In the genomic region with DNA sequence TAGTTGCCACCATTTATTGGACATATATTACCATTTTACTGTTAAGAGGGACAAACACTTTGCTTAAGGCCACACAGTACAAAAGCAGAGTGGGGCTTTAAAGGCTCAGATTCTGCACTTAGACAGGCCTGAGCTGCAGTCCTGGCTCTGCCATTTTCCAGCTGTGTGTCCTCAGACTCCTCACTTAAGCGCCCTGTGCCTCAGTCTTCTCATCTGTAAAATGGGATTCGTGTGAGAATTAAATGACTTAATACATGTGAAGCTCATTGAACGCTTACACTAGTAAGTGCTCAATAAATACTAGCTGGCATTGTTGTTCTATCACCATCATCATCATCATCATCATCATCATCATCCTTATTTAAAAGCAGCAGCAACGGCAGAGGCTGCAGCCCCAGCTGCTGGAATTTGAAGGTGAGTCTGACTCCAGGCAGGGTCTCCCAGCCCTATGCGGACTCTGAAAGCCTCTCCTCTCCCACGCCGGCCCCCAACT, we compare ENCODE assay signal across 2 cellular contexts.
TF ChIP-seq lines count a peak whose summit lies in the region.

No MANE protein-coding gene starts in this region.

TF ChIP-seq in HepG2, 621 proteins besides CTCF, POLR2A, EP300 and RAD21:
- TF ChIP-seq MTA1 (CRISPR knock-in tag; IDR thresholded peaks at IDR 0.05; ENCODE audit: borderline replicate concordance) (no peak), ZNF629 (CRISPR knock-in tag; conservative IDR thresholded peaks at IDR 0.05) (peak; percentile 94), ZMYM3 (CRISPR knock-in tag; IDR thresholded peaks at IDR 0.05) (0 out of 2 replicates have a peak, but pooled peaks have one; percentile 17)

TF ChIP-seq in K562, 482 proteins besides CTCF, POLR2A, EP300 and RAD21:
- TF ChIP-seq KDM1A (IDR thresholded peaks at IDR 0.05) = peak in 1 of 2 experiments; percentile 61; a peak in 2 of 4 replicates
- TF ChIP-seq, protein P1, sequence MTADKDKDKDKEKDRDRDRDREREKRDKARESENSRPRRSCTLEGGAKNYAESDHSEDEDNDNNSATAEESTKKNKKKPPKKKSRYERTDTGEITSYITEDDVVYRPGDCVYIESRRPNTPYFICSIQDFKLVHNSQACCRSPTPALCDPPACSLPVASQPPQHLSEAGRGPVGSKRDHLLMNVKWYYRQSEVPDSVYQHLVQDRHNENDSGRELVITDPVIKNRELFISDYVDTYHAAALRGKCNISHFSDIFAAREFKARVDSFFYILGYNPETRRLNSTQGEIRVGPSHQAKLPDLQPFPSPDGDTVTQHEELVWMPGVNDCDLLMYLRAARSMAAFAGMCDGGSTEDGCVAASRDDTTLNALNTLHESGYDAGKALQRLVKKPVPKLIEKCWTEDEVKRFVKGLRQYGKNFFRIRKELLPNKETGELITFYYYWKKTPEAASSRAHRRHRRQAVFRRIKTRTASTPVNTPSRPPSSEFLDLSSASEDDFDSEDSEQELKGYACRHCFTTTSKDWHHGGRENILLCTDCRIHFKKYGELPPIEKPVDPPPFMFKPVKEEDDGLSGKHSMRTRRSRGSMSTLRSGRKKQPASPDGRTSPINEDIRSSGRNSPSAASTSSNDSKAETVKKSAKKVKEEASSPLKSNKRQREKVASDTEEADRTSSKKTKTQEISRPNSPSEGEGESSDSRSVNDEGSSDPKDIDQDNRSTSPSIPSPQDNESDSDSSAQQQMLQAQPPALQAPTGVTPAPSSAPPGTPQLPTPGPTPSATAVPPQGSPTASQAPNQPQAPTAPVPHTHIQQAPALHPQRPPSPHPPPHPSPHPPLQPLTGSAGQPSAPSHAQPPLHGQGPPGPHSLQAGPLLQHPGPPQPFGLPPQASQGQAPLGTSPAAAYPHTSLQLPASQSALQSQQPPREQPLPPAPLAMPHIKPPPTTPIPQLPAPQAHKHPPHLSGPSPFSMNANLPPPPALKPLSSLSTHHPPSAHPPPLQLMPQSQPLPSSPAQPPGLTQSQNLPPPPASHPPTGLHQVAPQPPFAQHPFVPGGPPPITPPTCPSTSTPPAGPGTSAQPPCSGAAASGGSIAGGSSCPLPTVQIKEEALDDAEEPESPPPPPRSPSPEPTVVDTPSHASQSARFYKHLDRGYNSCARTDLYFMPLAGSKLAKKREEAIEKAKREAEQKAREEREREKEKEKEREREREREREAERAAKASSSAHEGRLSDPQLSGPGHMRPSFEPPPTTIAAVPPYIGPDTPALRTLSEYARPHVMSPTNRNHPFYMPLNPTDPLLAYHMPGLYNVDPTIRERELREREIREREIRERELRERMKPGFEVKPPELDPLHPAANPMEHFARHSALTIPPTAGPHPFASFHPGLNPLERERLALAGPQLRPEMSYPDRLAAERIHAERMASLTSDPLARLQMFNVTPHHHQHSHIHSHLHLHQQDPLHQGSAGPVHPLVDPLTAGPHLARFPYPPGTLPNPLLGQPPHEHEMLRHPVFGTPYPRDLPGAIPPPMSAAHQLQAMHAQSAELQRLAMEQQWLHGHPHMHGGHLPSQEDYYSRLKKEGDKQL (CRISPR knock-in tag; IDR thresholded peaks at IDR 0.05; ENCODE audit: borderline replicate concordance) = no peak
- TF ChIP-seq ADNP (tag; IDR thresholded peaks at IDR 0.05) = peak; percentile 43; the same call in 1 of the 2 replicates
- no peak for TF ChIP-seq C11orf30 (IDR thresholded peaks at IDR 0.05; ENCODE audit: low read depth)
- TF ChIP-seq SMARCA5 (IDR thresholded peaks at IDR 0.05) = peak; percentile 44; the same call in 1 of the 2 replicates
- peak; percentile 94 for TF ChIP-seq RBM25 (IDR thresholded peaks at IDR 0.05; ENCODE audit: low read depth, low read length, severe bottlenecking)
- peak; percentile 70 for TF ChIP-seq BCOR (IDR thresholded peaks at IDR 0.05)
- TF ChIP-seq ILF3 (IDR thresholded peaks at IDR 0.05; ENCODE audit: borderline replicate concordance) = no peak
- TF ChIP-seq NR0B1 (IDR thresholded peaks at IDR 0.05; ENCODE audit: partially characterized antibody) = no peak
- no peak for TF ChIP-seq RNF2 (IDR thresholded peaks at IDR 0.05)
